Comparison of ENCODE assay signal across 8 cellular contexts in the genomic region with DNA sequence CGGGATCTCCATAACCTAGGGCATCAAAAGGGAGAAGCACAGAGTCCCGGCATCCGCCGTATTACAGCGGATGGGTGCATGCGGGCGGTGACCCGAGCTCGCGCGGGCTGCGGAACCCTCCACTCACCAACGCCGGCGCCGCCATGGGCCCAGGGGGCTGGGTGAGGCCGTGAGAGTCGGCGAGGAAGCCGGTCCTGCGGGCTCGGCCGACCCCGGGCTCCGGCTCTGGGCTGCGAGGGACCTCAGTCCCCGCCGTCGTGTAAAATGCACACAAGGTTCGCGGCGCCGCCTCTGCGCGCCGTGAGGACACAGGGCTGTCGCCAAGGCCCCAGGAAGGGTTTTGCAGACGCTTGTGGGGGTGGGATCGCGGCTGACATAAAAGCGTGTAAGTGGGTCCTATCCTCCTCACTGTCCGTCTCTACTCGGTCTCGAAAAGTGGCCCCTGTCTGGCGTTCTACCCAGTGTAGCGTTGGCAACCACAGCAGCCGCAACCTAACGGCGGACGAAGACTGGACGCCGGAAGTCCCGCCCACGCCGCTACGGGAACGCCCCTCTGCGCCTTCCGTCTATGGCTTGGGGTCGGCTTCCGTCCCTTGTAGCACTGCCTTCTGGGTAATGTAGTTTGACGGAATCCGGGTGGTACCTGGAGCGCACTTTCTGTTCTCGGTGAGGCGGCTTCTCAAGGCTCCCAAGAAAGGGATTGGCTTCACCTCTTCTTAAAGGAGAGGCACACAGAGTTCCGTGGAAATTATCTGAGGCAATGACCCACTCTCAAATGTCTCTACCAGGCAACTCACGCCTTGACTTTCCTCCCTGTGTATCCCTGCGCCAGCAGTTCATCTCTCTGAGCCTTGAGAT. TPM values are rescaled to one million over a fixed set of nuclear protein-coding genes. Genes with fewer than 3 reads are reported as not detected.
DNase-seq lines count a peak whose midpoint lies in the region; ATAC-seq, FAIRE-seq and TF ChIP-seq lines count a peak whose summit lies in the region.

A gene (minus strand): TSS at position 519 of the 858 bp plus-strand sequence. CDS start 374 bp downstream, at position 145.

- TF ChIP-seq EP300 in Ishikawa (IDR thresholded peaks at IDR 0.05; ENCODE audit: borderline replicate concordance), result no peak

- H2AFZ ChIP-seq in neuron (ENCODE audit: low read depth, low read length), result peak within 1 kb of the TSS; percentile 77

- H3K27me3 ChIP-seq in neuron (ENCODE audit: insufficient read depth, low read length), result no peaks in the 10 kb centered on the region

- no peak for FAIRE-seq in frontal cortex (lab: Jason Lieb, UNC)

- H3K4me3 ChIP-seq in neuron (ENCODE audit: low read length), result peak within 1 kb of the TSS; percentile 84

- peaks cover 32% of the 10 kb centered on the region for H3K9me3 ChIP-seq in neuron (ENCODE audit: low read length)

- H3K4me1 ChIP-seq in neuron (ENCODE audit: insufficient read depth, low read length), result no peaks in the 10 kb centered on the region

- CTCF ChIA-PET in RWPE1 (lab: Yijun Ruan, JAX), result no interaction called here

- POLR2A ChIA-PET in RWPE1 (lab: Yijun Ruan, JAX; ENCODE audit: low non-redundant PET), result no interaction called here

- TF ChIP-seq CTCF in RWPE1 (conservative IDR thresholded peaks at IDR 0.05; ENCODE audit: low read depth), result no peak

- peaks cover 15% of the 10 kb centered on the region for H3K36me3 ChIP-seq in neuron (ENCODE audit: insufficient read depth, low read length)

- peak within 1 kb of the TSS; percentile 69 for H3K27ac ChIP-seq in RWPE1

- DNase-seq in DMS79 (lab: John Stamatoyannopoulos, UW), result peak; percentile 82
- DNase-seq in RWPE1 (ENCODE audit: low spot score), result peak; percentile 80
- peak; percentile 91 for DNase-seq in activated gamma-delta T cell treated with Interleukin-2 at 50 U/mL for 16 hours
- peak; percentile 83 to 86 for DNase-seq in frontal cortex (ENCODE audit: low spot score in 2 of 2)
- DNase-seq in stromal cell of bone marrow (ENCODE audit: low read depth), result peak; percentile 81

- ATAC-seq in GM21619 (IDR thresholded peaks at IDR 0.05; ENCODE audit: unreplicated experiment), result peak; percentile 97

- TF ChIP-seq RAD21 in Ishikawa (IDR thresholded peaks at IDR 0.05; ENCODE audit: low read depth), result no peak

TF ChIP-seq in Ishikawa, 13 proteins besides CTCF, POLR2A, EP300 and RAD21:
- 0 out of 2 replicates have a peak, but pooled peaks have one; percentile 1 for TF ChIP-seq EGR1 (IDR thresholded peaks at IDR 0.05)
- TF ChIP-seq CEBPB (IDR thresholded peaks at IDR 0.05), result no peak
- TF ChIP-seq TAF1 (IDR thresholded peaks at IDR 0.05; ENCODE audit: low read depth), result peak; percentile 59; the same call in 1 of the 2 replicates
- TF ChIP-seq, protein P1, sequence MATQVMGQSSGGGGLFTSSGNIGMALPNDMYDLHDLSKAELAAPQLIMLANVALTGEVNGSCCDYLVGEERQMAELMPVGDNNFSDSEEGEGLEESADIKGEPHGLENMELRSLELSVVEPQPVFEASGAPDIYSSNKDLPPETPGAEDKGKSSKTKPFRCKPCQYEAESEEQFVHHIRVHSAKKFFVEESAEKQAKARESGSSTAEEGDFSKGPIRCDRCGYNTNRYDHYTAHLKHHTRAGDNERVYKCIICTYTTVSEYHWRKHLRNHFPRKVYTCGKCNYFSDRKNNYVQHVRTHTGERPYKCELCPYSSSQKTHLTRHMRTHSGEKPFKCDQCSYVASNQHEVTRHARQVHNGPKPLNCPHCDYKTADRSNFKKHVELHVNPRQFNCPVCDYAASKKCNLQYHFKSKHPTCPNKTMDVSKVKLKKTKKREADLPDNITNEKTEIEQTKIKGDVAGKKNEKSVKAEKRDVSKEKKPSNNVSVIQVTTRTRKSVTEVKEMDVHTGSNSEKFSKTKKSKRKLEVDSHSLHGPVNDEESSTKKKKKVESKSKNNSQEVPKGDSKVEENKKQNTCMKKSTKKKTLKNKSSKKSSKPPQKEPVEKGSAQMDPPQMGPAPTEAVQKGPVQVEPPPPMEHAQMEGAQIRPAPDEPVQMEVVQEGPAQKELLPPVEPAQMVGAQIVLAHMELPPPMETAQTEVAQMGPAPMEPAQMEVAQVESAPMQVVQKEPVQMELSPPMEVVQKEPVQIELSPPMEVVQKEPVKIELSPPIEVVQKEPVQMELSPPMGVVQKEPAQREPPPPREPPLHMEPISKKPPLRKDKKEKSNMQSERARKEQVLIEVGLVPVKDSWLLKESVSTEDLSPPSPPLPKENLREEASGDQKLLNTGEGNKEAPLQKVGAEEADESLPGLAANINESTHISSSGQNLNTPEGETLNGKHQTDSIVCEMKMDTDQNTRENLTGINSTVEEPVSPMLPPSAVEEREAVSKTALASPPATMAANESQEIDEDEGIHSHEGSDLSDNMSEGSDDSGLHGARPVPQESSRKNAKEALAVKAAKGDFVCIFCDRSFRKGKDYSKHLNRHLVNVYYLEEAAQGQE (IDR thresholded peaks at IDR 0.05; ENCODE audit: low read depth), result no peak
- TF ChIP-seq, protein P2, sequence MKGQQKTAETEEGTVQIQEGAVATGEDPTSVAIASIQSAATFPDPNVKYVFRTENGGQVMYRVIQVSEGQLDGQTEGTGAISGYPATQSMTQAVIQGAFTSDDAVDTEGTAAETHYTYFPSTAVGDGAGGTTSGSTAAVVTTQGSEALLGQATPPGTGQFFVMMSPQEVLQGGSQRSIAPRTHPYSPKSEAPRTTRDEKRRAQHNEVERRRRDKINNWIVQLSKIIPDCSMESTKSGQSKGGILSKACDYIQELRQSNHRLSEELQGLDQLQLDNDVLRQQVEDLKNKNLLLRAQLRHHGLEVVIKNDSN (IDR thresholded peaks at IDR 0.05), result no peak
- TF ChIP-seq YY1 (IDR thresholded peaks at IDR 0.05; ENCODE audit: low read depth), result no peak
- no peak for TF ChIP-seq CREB1 (IDR thresholded peaks at IDR 0.05; ENCODE audit: low read depth)
- TF ChIP-seq NFIC (IDR thresholded peaks at IDR 0.05), result no peak
- TF ChIP-seq, protein P3, sequence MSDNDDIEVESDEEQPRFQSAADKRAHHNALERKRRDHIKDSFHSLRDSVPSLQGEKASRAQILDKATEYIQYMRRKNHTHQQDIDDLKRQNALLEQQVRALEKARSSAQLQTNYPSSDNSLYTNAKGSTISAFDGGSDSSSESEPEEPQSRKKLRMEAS (IDR thresholded peaks at IDR 0.05), result peak; percentile 91
- no peak for TF ChIP-seq FOXM1 (IDR thresholded peaks at IDR 0.05; ENCODE audit: borderline replicate concordance, low read depth)
- TF ChIP-seq TCF12 (IDR thresholded peaks at IDR 0.05; ENCODE audit: low read depth), result no peak
- TF ChIP-seq TEAD4 (IDR thresholded peaks at IDR 0.05), result no peak
- TF ChIP-seq ZBTB7A (IDR thresholded peaks at IDR 0.05; ENCODE audit: low read depth), result no peak

RNA-seq across cellular contexts. Expression of the gene that starts here (rescaled TPM):
- total RNA-seq in frontal cortex, result 13.5 TPM

Comparison
In these comparisons a context has a peak if more than half of its experiments do, and no peak if none do; other contexts are left out.
1. Peak in every context shown above with its lines: DNase-seq, ATAC-seq, H3K4me3 ChIP-seq and H3K27ac ChIP-seq.